ENCODE assay signal across 1 cellular context in genomic region chr1:154741747-154742495, GRCh38.
TF ChIP-seq lines count a peak whose summit lies in the region.

No MANE protein-coding gene starts in this region.

TF ChIP-seq in HepG2, 621 proteins besides CTCF, POLR2A, EP300 and RAD21 (continued from another document and continues in another):
- TF ChIP-seq ZBTB10 (CRISPR knock-in tag; IDR thresholded peaks at IDR 0.05; ENCODE audit: borderline replicate concordance): no peak
- TF ChIP-seq AHDC1 (CRISPR knock-in tag; IDR thresholded peaks at IDR 0.05; ENCODE audit: borderline replicate concordance): no peak
- no peak for TF ChIP-seq ZNF512 (CRISPR knock-in tag; IDR thresholded peaks at IDR 0.05)
- TF ChIP-seq ZNF121 (CRISPR knock-in tag; IDR thresholded peaks at IDR 0.05): no peak
- TF ChIP-seq U2AF1 (optimal IDR thresholded peaks at IDR 0.05; ENCODE audit: low read depth, low read length): no peak
- TF ChIP-seq ZNF572 (CRISPR knock-in tag; IDR thresholded peaks at IDR 0.05): 0 out of 2 replicates have a peak, but pooled peaks have one; percentile 70
- no peak for TF ChIP-seq TRIM22 (IDR thresholded peaks at IDR 0.05)
- TF ChIP-seq ZNF790 (CRISPR knock-in tag; IDR thresholded peaks at IDR 0.05; ENCODE audit: borderline replicate concordance): no peak
- no peak for TF ChIP-seq MEF2D (CRISPR knock-in tag; IDR thresholded peaks at IDR 0.05)
- TF ChIP-seq ASH2L (IDR thresholded peaks at IDR 0.05; ENCODE audit: insufficient read length, low read depth, low read length): no peak
- TF ChIP-seq ZMYM4 (CRISPR knock-in tag; IDR thresholded peaks at IDR 0.05): peak; percentile 71
- no peak for TF ChIP-seq NAIF1 (CRISPR knock-in tag; IDR thresholded peaks at IDR 0.05; ENCODE audit: borderline replicate concordance)
- no peak for TF ChIP-seq GMEB2 (CRISPR knock-in tag; IDR thresholded peaks at IDR 0.05; ENCODE audit: low read depth)
- TF ChIP-seq RARG (CRISPR knock-in tag; IDR thresholded peaks at IDR 0.05; ENCODE audit: low read depth): no peak
- TF ChIP-seq THAP7 (CRISPR knock-in tag; IDR thresholded peaks at IDR 0.05): no peak
- no peak for TF ChIP-seq ZZZ3 (CRISPR knock-in tag; IDR thresholded peaks at IDR 0.05; ENCODE audit: borderline replicate concordance)
- peak; percentile 29; the same call in 1 of the 2 replicates for TF ChIP-seq SOX5 (CRISPR knock-in tag; IDR thresholded peaks at IDR 0.05; ENCODE audit: borderline replicate concordance)
- peak; percentile 29; the same call in 1 of the 2 replicates for TF ChIP-seq ZBTB38 (CRISPR knock-in tag; IDR thresholded peaks at IDR 0.05)
- no peak for TF ChIP-seq KDM5A (IDR thresholded peaks at IDR 0.05; ENCODE audit: borderline replicate concordance, low read length)
- no peak for TF ChIP-seq ERF (CRISPR knock-in tag; IDR thresholded peaks at IDR 0.05)
- TF ChIP-seq ZFY (CRISPR knock-in tag; IDR thresholded peaks at IDR 0.05): no peak; the same call in 1 of the 2 replicates
- TF ChIP-seq ZNF124 (CRISPR knock-in tag; IDR thresholded peaks at IDR 0.05): no peak
- TF ChIP-seq ATF2 (CRISPR knock-in tag; IDR thresholded peaks at IDR 0.05): no peak
- TF ChIP-seq SALL1 (CRISPR knock-in tag; IDR thresholded peaks at IDR 0.05): peak; percentile 56; the same call in 1 of the 2 replicates
- no peak for TF ChIP-seq ZBTB49 (CRISPR knock-in tag; IDR thresholded peaks at IDR 0.05; ENCODE audit: borderline replicate concordance)
- no peak for TF ChIP-seq ZNF879 (CRISPR knock-in tag; IDR thresholded peaks at IDR 0.05)
- TF ChIP-seq FOXP1 (IDR thresholded peaks at IDR 0.05): no peak
- no peak for TF ChIP-seq FOXP1 (CRISPR knock-in tag; IDR thresholded peaks at IDR 0.05)
- no peak for TF ChIP-seq ATM (IDR thresholded peaks at IDR 0.05; ENCODE audit: borderline replicate concordance)
- peak; percentile 59 for TF ChIP-seq SMC3 (IDR thresholded peaks at IDR 0.05; ENCODE audit: low read length)
- no peak for TF ChIP-seq HOXA9 (CRISPR knock-in tag; IDR thresholded peaks at IDR 0.05; ENCODE audit: borderline replicate concordance)
- no peak for TF ChIP-seq HNF4G (IDR thresholded peaks at IDR 0.05; ENCODE audit: borderline replicate concordance, low read depth, low read length)
- TF ChIP-seq HNF4G (CRISPR knock-in tag; IDR thresholded peaks at IDR 0.05; ENCODE audit: borderline replicate concordance, low read depth): 0 out of 2 replicates have a peak, but pooled peaks have one; percentile 42
- 0 out of 2 replicates have a peak, but pooled peaks have one; percentile 60 for TF ChIP-seq ZNF234 (CRISPR knock-in tag; conservative IDR thresholded peaks at IDR 0.05)
- TF ChIP-seq SIN3B (IDR thresholded peaks at IDR 0.05; ENCODE audit: low read length): no peak
- no peak for TF ChIP-seq SMAD9 (CRISPR knock-in tag; IDR thresholded peaks at IDR 0.05)
- no peak for TF ChIP-seq ZNF724P (CRISPR knock-in tag; IDR thresholded peaks at IDR 0.05; ENCODE audit: borderline replicate concordance)
- TF ChIP-seq SMYD3 (CRISPR knock-in tag; IDR thresholded peaks at IDR 0.05): no peak
- no peak for TF ChIP-seq REST (IDR thresholded peaks at IDR 0.05; ENCODE audit: borderline replicate concordance in 1 of 2, low read depth in 1 of 2, low read length in 2 of 2)
- TF ChIP-seq POLR2AphosphoS5 (IDR thresholded peaks at IDR 0.05; ENCODE audit: low read depth, low read length): no peak
- no peak for TF ChIP-seq GABPA (IDR thresholded peaks at IDR 0.05; ENCODE audit: low read depth, low read length)
- TF ChIP-seq GABPA (CRISPR knock-in tag; IDR thresholded peaks at IDR 0.05; ENCODE audit: low read depth): peak; percentile 58
